In the genomic region with DNA sequence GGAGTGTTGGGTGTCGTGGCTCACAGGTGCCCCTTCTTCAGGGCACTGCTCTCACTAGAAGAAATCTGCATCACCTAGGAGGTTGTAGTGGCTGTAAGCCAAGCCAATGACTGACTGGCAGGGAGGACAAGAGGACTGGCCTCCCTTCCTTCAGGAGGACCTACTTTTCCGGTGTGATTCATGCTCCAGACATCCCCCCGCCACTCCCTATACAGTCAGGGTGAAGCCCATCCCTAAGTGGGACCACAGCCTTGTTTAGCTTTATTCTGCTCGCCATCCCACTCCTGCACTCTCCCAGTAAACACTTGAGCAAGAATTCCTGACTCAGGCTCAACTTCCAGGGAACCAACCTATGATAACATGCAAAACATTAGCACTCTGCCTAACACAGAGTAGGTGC, we compare ENCODE assay signal across 14 cellular contexts.
"Had no signal": no experiment of that assay in that cellular context is flagged by ENCODE, and none has a peak within 500 bp of the region (broad histone marks: within the 10 kb centered on the region; RNA-seq: fewer than 3 reads in every experiment).

No MANE protein-coding gene starts in this region.

- H3K4me1 Mint-ChIP-seq: neural crest cell had no signal

- DNase-seq: activated CD4-positive, alpha-beta memory T cell treated with anti-CD3 and anti-CD28 coated beads for 36 hours; activated CD4-positive, alpha-beta T cell treated with anti-CD3 and anti-CD28 coated beads for 1 hour; activated naive CD8-positive, alpha-beta T cell treated with anti-CD3 and anti-CD28 coated beads, Interleukin-2, amount 10 ng/mL, durations not matched to agents 7 days and 5 days; activated T-cell treated with anti-CD3 and anti-CD28 coated beads, Interleukin-2, amount 50 U/mL, for 72 hours; left lung; mesenchymal stem cell; pancreas; stimulated activated CD4-positive, alpha-beta T cell treated with anti-CD3 and anti-CD28 coated beads, Interleukin-15, amount 100 ng/mL, for 24 hours; stimulated activated CD4-positive, alpha-beta T cell treated with anti-CD3 and anti-CD28 coated beads, Interleukin-4, amount 100 ng/mL, for 4 hours; thyroid gland had no signal

- H3K27me3 ChIP-seq: ascending aorta, cardiac muscle cell, left lung, pancreas, thyroid gland had no signal

- H3K4me1 ChIP-seq: ascending aorta, foreskin keratinocyte, pancreas, thyroid gland had no signal

- H3K9me3 ChIP-seq: ascending aorta, left lung, pancreas, thyroid gland had no signal

- H3K4me3 ChIP-seq: ascending aorta, cardiac muscle cell, left lung, pancreas, thyroid gland had no signal

- H3K36me3 ChIP-seq: ascending aorta, cardiac muscle cell, left lung, pancreas, thyroid gland had no signal

- H3K36me3 Mint-ChIP-seq: activated CD4-positive, alpha-beta memory T cell treated with anti-CD3 and anti-CD28 coated beads for 36 hours; activated naive CD8-positive, alpha-beta T cell treated with anti-CD3 and anti-CD28 coated beads, Interleukin-2, amount 10 ng/mL, durations not matched to agents 7 days and 5 days had no signal

- H3K9me3 Mint-ChIP-seq: activated CD4-positive, alpha-beta memory T cell treated with anti-CD3 and anti-CD28 coated beads for 36 hours; activated naive CD8-positive, alpha-beta T cell treated with anti-CD3 and anti-CD28 coated beads, Interleukin-2, amount 10 ng/mL, durations not matched to agents 7 days and 5 days; activated T-cell treated with anti-CD3 and anti-CD28 coated beads, Interleukin-2, amount 50 U/mL, for 72 hours had no signal

- H3K27ac Mint-ChIP-seq: activated CD4-positive, alpha-beta memory T cell treated with anti-CD3 and anti-CD28 coated beads for 36 hours; activated naive CD8-positive, alpha-beta T cell treated with anti-CD3 and anti-CD28 coated beads, Interleukin-2, amount 10 ng/mL, durations not matched to agents 7 days and 5 days; activated T-cell treated with anti-CD3 and anti-CD28 coated beads, Interleukin-2, amount 50 U/mL, for 72 hours had no signal

- H3K27ac ChIP-seq: ascending aorta, cardiac muscle cell, foreskin keratinocyte, left lung, pancreas, thyroid gland had no signal

- ATAC-seq: activated T-cell treated with anti-CD3 and anti-CD28 coated beads, Interleukin-2, amount 50 U/mL, for 72 hours; foreskin keratinocyte; left lung; pancreas had no signal

- H3K4me3 Mint-ChIP-seq: activated CD4-positive, alpha-beta memory T cell treated with anti-CD3 and anti-CD28 coated beads for 36 hours; activated naive CD8-positive, alpha-beta T cell treated with anti-CD3 and anti-CD28 coated beads, Interleukin-2, amount 10 ng/mL, durations not matched to agents 7 days and 5 days; activated T-cell treated with anti-CD3 and anti-CD28 coated beads, Interleukin-2, amount 50 U/mL, for 72 hours; neural crest cell had no signal
